In genomic region chr1:214927791-214928190, GRCh38 we compare ENCODE assay signal across 23 cellular contexts.
"Had no signal": no experiment of that assay in that cellular context is flagged by ENCODE, and none has a peak within 500 bp of the region (broad histone marks: within the 10 kb centered on the region; RNA-seq: fewer than 3 reads in every experiment).

No MANE protein-coding gene starts in this region.

- H3K36me3 Mint-ChIP-seq: immature natural killer cell; mesothelial cell of epicardium; naive thymus-derived CD4-positive, alpha-beta T cell had no signal

- H3K27ac Mint-ChIP-seq: dendritic cell treated with granulocyte-macrophage colony-stimulating factor and Interleukin-4, amounts not matched to agents 40 ng/mL and 50 ng/mL, for 4 days; effector memory CD8-positive, alpha-beta T cell; endodermal cell; immature natural killer cell; mesothelial cell of epicardium; naive thymus-derived CD4-positive, alpha-beta T cell had no signal

- H3K9me3 ChIP-seq: colonic mucosa, gastrocnemius medialis, heart left ventricle, left lung, lower lobe of right lung had no signal

- H3K4me2 ChIP-seq: hepatocyte had no signal

- H3K9me3 Mint-ChIP-seq: dendritic cell treated with granulocyte-macrophage colony-stimulating factor and Interleukin-4, amounts not matched to agents 40 ng/mL and 50 ng/mL, for 4 days; effector memory CD8-positive, alpha-beta T cell; mesothelial cell of epicardium had no signal

- H3K4me3 Mint-ChIP-seq: dendritic cell treated with granulocyte-macrophage colony-stimulating factor and Interleukin-4, amounts not matched to agents 40 ng/mL and 50 ng/mL, for 4 days; effector memory CD8-positive, alpha-beta T cell; endodermal cell; immature natural killer cell; mesothelial cell of epicardium; naive thymus-derived CD4-positive, alpha-beta T cell had no signal

- H3K79me2 ChIP-seq: hepatocyte had no signal

- H3K36me3 ChIP-seq: colonic mucosa, gastrocnemius medialis, heart left ventricle, left lung, lower lobe of right lung had no signal

- H2AFZ ChIP-seq: hepatocyte had no signal

- ATAC-seq: effector memory CD8-positive, alpha-beta T cell; esophagus mucosa; gastrocnemius medialis; heart left ventricle; left cardiac atrium; left lung; left ventricle myocardium superior; lower lobe of right lung; naive thymus-derived CD4-positive, alpha-beta T cell had no signal

- H3K27me3 ChIP-seq: colonic mucosa, gastrocnemius medialis, heart left ventricle, hepatocyte, left lung had no signal

- DNase-seq: cerebellar nuclear complex; colonic mucosa; cortex of kidney; effector CD8-positive, alpha-beta T cell; effector memory CD8-positive, alpha-beta T cell; endodermal cell; erythroblast; foreskin melanocyte; gastrocnemius medialis; heart left ventricle; hypothalamus; immature natural killer cell; left cardiac atrium; left lung; left ventricle myocardium superior; lower lobe of right lung; mesenchymal stem cell; naive thymus-derived CD4-positive, alpha-beta T cell had no signal

- H3K4me1 ChIP-seq: colonic mucosa, gastrocnemius medialis, heart left ventricle, left lung, lower lobe of right lung had no signal

- H3K4me3 ChIP-seq: colonic mucosa, gastrocnemius medialis, heart left ventricle, hepatocyte, left lung, lower lobe of right lung had no signal

- H3K27ac ChIP-seq: colonic mucosa, epithelial cell of prostate, gastrocnemius medialis, heart left ventricle, hepatocyte, left lung, lower lobe of right lung had no signal

- H3K4me1 Mint-ChIP-seq: immature natural killer cell; naive thymus-derived CD4-positive, alpha-beta T cell had no signal

- H3K27me3 Mint-ChIP-seq: dendritic cell treated with granulocyte-macrophage colony-stimulating factor and Interleukin-4, amounts not matched to agents 40 ng/mL and 50 ng/mL, for 4 days; effector memory CD8-positive, alpha-beta T cell had no signal
